Comparison of ENCODE assay signal across 8 cellular contexts in the genomic region with DNA sequence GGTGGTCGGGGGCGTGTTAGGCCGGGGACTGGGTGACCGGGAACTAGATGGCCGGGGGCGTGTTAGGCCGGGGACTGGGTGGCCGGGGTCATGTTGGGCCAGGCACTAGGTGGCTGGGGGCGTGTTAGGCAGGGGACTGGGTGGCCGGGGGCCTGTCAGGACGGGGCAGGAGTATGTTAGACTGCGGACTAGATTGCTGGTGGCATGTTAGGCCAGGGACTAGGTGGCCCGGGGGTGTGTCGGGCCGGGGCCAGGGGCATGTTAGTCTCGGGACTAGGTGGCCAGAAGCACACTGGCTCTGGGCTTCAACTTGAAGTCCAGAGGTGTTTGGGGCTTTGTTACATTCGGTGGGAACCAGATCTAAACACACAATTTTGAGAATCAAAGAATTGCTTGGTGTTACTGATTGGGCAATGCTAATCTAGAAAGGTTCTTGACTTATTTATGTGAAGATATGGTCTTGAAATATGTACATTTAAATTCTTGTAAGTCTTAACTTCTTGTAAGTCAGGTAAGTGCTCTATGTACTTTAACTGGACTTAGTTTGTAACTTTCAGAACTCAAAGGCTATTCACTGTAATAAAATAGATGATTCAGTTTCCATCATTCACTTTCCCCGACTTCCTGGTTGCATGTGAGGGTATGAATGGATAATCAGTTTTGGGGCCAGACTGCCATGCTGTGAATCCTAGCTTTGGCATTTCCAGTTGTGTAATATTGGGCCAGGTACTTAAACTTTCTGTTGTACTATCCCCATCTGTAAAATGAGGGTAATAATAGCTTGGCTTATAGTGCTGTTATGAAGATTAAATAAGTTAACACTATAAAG. TPM values are rescaled to one million over a fixed set of nuclear protein-coding genes. Genes with fewer than 3 reads are reported as not detected.
DNase-seq lines count a peak whose midpoint lies in the region; ATAC-seq and TF ChIP-seq lines count a peak whose summit lies in the region.

No MANE protein-coding gene starts in this region.

- in situ Hi-C loops in astrocyte of the cerebellum (cut with HindIII; ENCODE audit: low sequenced_read_pairs) = no loop called here

- no peaks in the 10 kb centered on the region for H3K9me3 ChIP-seq in HUES6 (ENCODE audit: control insufficient read depth, insufficient read depth, low read depth, low read length)

- H3K36me3 ChIP-seq in HUES6 (ENCODE audit: control insufficient read depth, insufficient read depth, low read length) = no peaks in the 10 kb centered on the region
- H3K36me3 ChIP-seq in kidney epithelial cell (ENCODE audit: control insufficient read depth, insufficient read depth, low read length) = no peaks in the 10 kb centered on the region

- H3K27ac ChIP-seq in HUES6 (ENCODE audit: low read depth, low read length) = no peak overlapping the region
- H3K27ac ChIP-seq in substantia nigra (ENCODE audit: low read depth, low read length, poor library complexity, severe bottlenecking) = peak overlapping the region; percentile 63

- DNase-seq in GM04503 (ENCODE audit: low read depth) (peak; percentile 37), astrocyte of the cerebellum (ENCODE audit: low read depth) (no peak), kidney epithelial cell (ENCODE audit: low read depth) (no peak), substantia nigra (lab: John Stamatoyannopoulos, UW) (peak in 4 of 49 donors; percentile 20 to 43 (median 40)), NCI-H1105 treated with DMSO at 0.1 percent for 48 hours (lab: John Stamatoyannopoulos, UW) (no peak), SK-N-DZ (ENCODE audit: low spot score) (no peak)

- H3K27me3 ChIP-seq in HUES6 (ENCODE audit: control insufficient read depth, insufficient read depth, low read length) (no peaks in the 10 kb centered on the region; the same call in 1 of the 2 replicates), kidney epithelial cell (ENCODE audit: control insufficient read depth, insufficient read depth, low read length) (peaks cover 2% of the 10 kb centered on the region)

- TF ChIP-seq CTCF in astrocyte of the cerebellum (IDR thresholded peaks at IDR 0.05; ENCODE audit: low read depth, low read length, missing control alignments) = no peak
- TF ChIP-seq CTCF in kidney epithelial cell (IDR thresholded peaks at IDR 0.05; ENCODE audit: insufficient read depth, low read length, poor library complexity, severe bottlenecking) = no peak

- peaks cover 4% of the 10 kb centered on the region; the same call in 1 of the 2 replicates for H3K4me1 ChIP-seq in HUES6 (ENCODE audit: control insufficient read depth, insufficient read depth, low read length)

- no peak overlapping the region for H3K9ac ChIP-seq in HUES6 (ENCODE audit: low read length)

- no peak for ATAC-seq in HG03521 (IDR thresholded peaks at IDR 0.05; ENCODE audit: unreplicated experiment)

- H3K4me3 ChIP-seq in HUES6 (ENCODE audit: low read depth, low read length) = peak overlapping the region; percentile 95
- peak overlapping the region; percentile 55 for H3K4me3 ChIP-seq in astrocyte of the cerebellum (ENCODE audit: low read depth, low read length)
- H3K4me3 ChIP-seq in kidney epithelial cell (ENCODE audit: low read depth, low read length) = peak overlapping the region; percentile 71

RNA-seq across cellular contexts. Expression of a gene that starts 1.1 kb away (rescaled TPM):
- total RNA-seq in kidney epithelial cell = 83.5 and 99.6 TPM in 2 replicates
- 38.3 and 45.8 TPM in 2 replicates for polyA plus RNA-seq in SK-N-DZ (2014; cell fraction: cytosol; rRNA removed)
- polyA plus RNA-seq in SK-N-DZ (2014; cell fraction: nucleus; rRNA removed) = 18.4 and 22.8 TPM in 2 replicates

RNA-seq across cellular contexts. Expression of a gene that starts 30.5 kb away (rescaled TPM):
- total RNA-seq in kidney epithelial cell = 14.3 and 17.6 TPM in 2 replicates
- polyA plus RNA-seq in SK-N-DZ (2014; cell fraction: cytosol; rRNA removed) = not detected in 2 replicates
- polyA plus RNA-seq in SK-N-DZ (2014; cell fraction: nucleus; rRNA removed) = 0.35 TPM in 1 of 2 replicates, not detected in the other

RNA-seq across cellular contexts. Expression of a gene that starts 48.8 kb away (rescaled TPM):
- total RNA-seq in kidney epithelial cell = not detected in 2 replicates
- not detected in 2 replicates for polyA plus RNA-seq in SK-N-DZ (2014; cell fraction: cytosol; rRNA removed)
- polyA plus RNA-seq in SK-N-DZ (2014; cell fraction: nucleus; rRNA removed) = not detected in 2 replicates
